27 cellular contexts compared by ENCODE assay signal in genomic region chr12:10826258-10826657, GRCh38. TPM values are rescaled to one million over a fixed set of nuclear protein-coding genes. Genes with fewer than 3 reads are reported as not detected.
"Had no signal": no experiment of that assay in that cellular context is flagged by ENCODE, and none has a peak within 500 bp of the region (broad histone marks: within the 10 kb centered on the region; RNA-seq: fewer than 3 reads in every experiment).

A gene with protein sequence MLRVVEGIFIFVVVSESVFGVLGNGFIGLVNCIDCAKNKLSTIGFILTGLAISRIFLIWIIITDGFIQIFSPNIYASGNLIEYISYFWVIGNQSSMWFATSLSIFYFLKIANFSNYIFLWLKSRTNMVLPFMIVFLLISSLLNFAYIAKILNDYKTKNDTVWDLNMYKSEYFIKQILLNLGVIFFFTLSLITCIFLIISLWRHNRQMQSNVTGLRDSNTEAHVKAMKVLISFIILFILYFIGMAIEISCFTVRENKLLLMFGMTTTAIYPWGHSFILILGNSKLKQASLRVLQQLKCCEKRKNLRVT (minus strand): TSS chr12:10826358. CDS start chr12:10826269, 89 bp downstream.

- H3K9me3 Mint-ChIP-seq: dendritic cell treated with granulocyte-macrophage colony-stimulating factor and Interleukin-4, amounts not matched to agents 40 ng/mL and 50 ng/mL, for 4 days; effector memory CD8-positive, alpha-beta T cell; endodermal cell had no signal

- H3K27ac ChIP-seq: colonic mucosa, coronary artery, dorsolateral prefrontal cortex, epithelial cell of prostate, esophagus muscularis mucosa, esophagus squamous epithelium, foreskin keratinocyte, gastrocnemius medialis, gastroesophageal sphincter, heart left ventricle, heart right ventricle had no signal

- H3K27me3 Mint-ChIP-seq: dendritic cell treated with granulocyte-macrophage colony-stimulating factor and Interleukin-4, amounts not matched to agents 40 ng/mL and 50 ng/mL, for 4 days; effector memory CD8-positive, alpha-beta T cell had no signal

- H3K4me1 ChIP-seq: colonic mucosa, esophagus muscularis mucosa, esophagus squamous epithelium, foreskin keratinocyte, gastrocnemius medialis, gastroesophageal sphincter, heart left ventricle, heart right ventricle had no signal

- H3K9me3 ChIP-seq: colonic mucosa, esophagus muscularis mucosa, esophagus squamous epithelium, gastrocnemius medialis, gastroesophageal sphincter, heart left ventricle, heart right ventricle had no signal

- ATAC-seq: effector memory CD8-positive, alpha-beta T cell; esophagus mucosa; foreskin keratinocyte; gastrocnemius medialis; gastroesophageal sphincter; heart left ventricle; heart right ventricle had no signal

- H3K36me3 ChIP-seq: colonic mucosa, esophagus muscularis mucosa, esophagus squamous epithelium, gastrocnemius medialis, gastroesophageal sphincter, heart left ventricle, heart right ventricle had no signal

- H3K4me3 ChIP-seq: colonic mucosa, coronary artery, dorsolateral prefrontal cortex, esophagus muscularis mucosa, esophagus squamous epithelium, gastrocnemius medialis, gastroesophageal sphincter, heart left ventricle, heart right ventricle had no signal

- H3K4me3 Mint-ChIP-seq: dendritic cell treated with granulocyte-macrophage colony-stimulating factor and Interleukin-4, amounts not matched to agents 40 ng/mL and 50 ng/mL, for 4 days; effector memory CD8-positive, alpha-beta T cell; endodermal cell had no signal

- DNase-seq: colonic mucosa; cortex of kidney; dermis blood vessel endothelial cell; dorsolateral prefrontal cortex; effector CD4-positive, alpha-beta T cell; effector CD8-positive, alpha-beta T cell; effector memory CD4-positive, alpha-beta T cell; effector memory CD8-positive, alpha-beta T cell; endodermal cell; erythroblast; esophagus squamous epithelium; foreskin fibroblast; foreskin keratinocyte; foreskin melanocyte; gastrocnemius medialis; glutamatergic neuron; head of caudate nucleus; heart left ventricle; heart right ventricle had no signal

- H3K27ac Mint-ChIP-seq: dendritic cell treated with granulocyte-macrophage colony-stimulating factor and Interleukin-4, amounts not matched to agents 40 ng/mL and 50 ng/mL, for 4 days; effector memory CD8-positive, alpha-beta T cell; endodermal cell had no signal

- H3K27me3 ChIP-seq: colonic mucosa, dorsolateral prefrontal cortex, esophagus muscularis mucosa, esophagus squamous epithelium, foreskin keratinocyte, gastrocnemius medialis, gastroesophageal sphincter, heart left ventricle, heart right ventricle had no signal

RNA-seq across cellular contexts. Expression of the gene that starts here (rescaled TPM):
- total RNA-seq: colonic mucosa, epithelial cell of proximal tubule, foreskin keratinocyte had no signal
- polyA plus RNA-seq: esophagus, foreskin keratinocyte, heart left ventricle had no signal
